In the genomic region with DNA sequence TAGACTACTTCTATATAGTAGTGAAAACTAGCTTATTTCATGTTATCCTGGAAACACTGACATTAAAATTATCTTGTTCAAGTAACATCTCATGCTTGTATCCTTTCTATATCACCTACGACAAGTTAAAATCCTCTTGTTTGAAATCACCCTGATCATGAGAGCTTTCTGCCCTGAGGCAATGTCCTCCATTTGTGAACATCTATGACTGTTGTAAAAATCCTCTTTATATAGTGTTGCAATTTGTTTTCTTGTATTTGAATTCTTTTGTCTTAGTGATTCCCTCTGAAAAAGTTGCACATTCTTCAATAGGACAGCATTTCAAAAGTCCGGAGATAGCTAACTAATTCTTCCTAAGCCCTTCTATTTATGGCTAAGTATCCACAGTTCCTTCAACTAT, we compare ENCODE assay signal across 3 cellular contexts.
"Had no signal": no experiment of that assay in that cellular context is flagged by ENCODE, and none has a peak within 500 bp of the region (broad histone marks: within the 10 kb centered on the region; RNA-seq: fewer than 3 reads in every experiment).

No MANE protein-coding gene starts in this region.

- H3K4me3 ChIP-seq: GM12878 had no signal

- DNase-seq: GDM1, GF-D8 had no signal
